In the genomic region with DNA sequence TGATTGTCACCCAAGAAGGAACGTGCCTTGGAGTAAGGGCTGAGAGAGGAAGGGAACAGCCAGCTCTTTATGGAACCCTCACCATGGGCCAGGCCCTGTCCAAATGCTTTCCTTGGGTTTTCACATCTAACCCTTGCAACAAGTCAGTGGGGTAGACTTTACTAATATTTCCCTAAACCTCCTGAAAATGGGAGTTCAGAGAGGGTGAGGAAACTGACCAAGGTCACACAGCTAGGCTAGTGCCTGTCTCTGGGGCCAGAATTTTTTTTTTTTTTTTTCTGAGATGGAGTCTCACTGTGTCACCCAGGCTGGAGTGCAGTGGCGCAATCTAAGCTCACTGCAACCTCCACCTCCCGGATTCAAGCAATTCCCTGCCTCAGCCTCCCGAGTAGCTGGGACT, we compare ENCODE assay signal across 1 cellular context.
TF ChIP-seq lines count a peak whose summit lies in the region.

No MANE protein-coding gene starts in this region.

TF ChIP-seq in K562, 482 proteins besides CTCF, POLR2A, EP300 and RAD21:
- TF ChIP-seq RBM25 (IDR thresholded peaks at IDR 0.05; ENCODE audit: low read depth, low read length, severe bottlenecking): peak; percentile 10
- TF ChIP-seq BCOR (IDR thresholded peaks at IDR 0.05): peak; percentile 69
